In the genomic region with DNA sequence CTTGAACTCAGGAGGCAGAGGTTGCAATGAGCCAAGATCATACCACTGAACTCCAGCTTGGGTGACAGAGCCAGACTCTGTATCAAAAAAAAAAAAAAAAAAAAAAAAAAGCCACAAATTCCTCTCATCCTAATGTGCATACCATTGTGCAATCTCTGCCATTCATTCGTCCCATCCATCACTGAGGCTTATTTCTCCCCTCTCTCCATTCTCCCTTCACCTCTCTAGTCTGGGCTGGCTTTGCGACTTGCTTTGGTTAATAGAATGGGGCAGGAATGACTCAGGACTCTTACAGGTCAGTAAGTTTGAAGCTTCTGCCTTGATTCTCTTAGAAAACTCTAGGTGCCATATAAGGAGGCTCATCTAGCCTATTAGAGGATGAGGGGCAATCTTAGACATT, we compare ENCODE assay signal across 21 cellular contexts.
DNase-seq lines count a peak whose midpoint lies in the region; ATAC-seq and TF ChIP-seq lines count a peak whose summit lies in the region.
"Had no signal": no experiment of that assay in that cellular context is flagged by ENCODE, and none has a peak within 500 bp of the region (broad histone marks: within the 10 kb centered on the region; RNA-seq: fewer than 3 reads in every experiment).

No MANE protein-coding gene starts in this region.

- H3K4me2 ChIP-seq in smooth muscle cell: no peak overlapping the region

- H3K27me3 ChIP-seq in adipocyte (replicated peaks; ENCODE audit: control insufficient read depth, insufficient read depth, low read length): peaks cover 10% of the 10 kb centered on the region
- no peaks in the 10 kb centered on the region for H3K27me3 ChIP-seq in thyroid gland
- H3K27me3 ChIP-seq in smooth muscle cell (ENCODE audit: low read depth): no peaks in the 10 kb centered on the region
- H3K27me3 ChIP-seq: BE2C, body of pancreas, neutrophil had no signal

- ATAC-seq in GM19328 (IDR thresholded peaks at IDR 0.05; ENCODE audit: unreplicated experiment): no peak
- ATAC-seq in HG02885 (IDR thresholded peaks at IDR 0.05; ENCODE audit: poor library complexity, unreplicated experiment): no peak
- ATAC-seq: activated T-cell treated with anti-CD3 and anti-CD28 coated beads, Interleukin-2, amount 50 U/mL, for 4 hours; body of pancreas had no signal

- H3K36me3 ChIP-seq in adipocyte (ENCODE audit: control insufficient read depth, insufficient read depth, low read length, severe bottlenecking): no peaks in the 10 kb centered on the region
- H3K36me3 ChIP-seq in thyroid gland: no peaks in the 10 kb centered on the region
- H3K36me3 ChIP-seq in smooth muscle cell (ENCODE audit: low read depth): no peaks in the 10 kb centered on the region
- H3K36me3 ChIP-seq: BE2C, neutrophil had no signal

- TF ChIP-seq CTCF in thyroid gland (IDR thresholded peaks at IDR 0.05) (no peak), smooth muscle cell (IDR thresholded peaks at IDR 0.05; ENCODE audit: borderline replicate concordance, insufficient read depth, poor library complexity, severe bottlenecking) (no peak)

- H4K20me1 ChIP-seq in smooth muscle cell (ENCODE audit: low read depth): no peaks in the 10 kb centered on the region

- no peaks in the 10 kb centered on the region for H3K9me3 ChIP-seq in adipocyte (ENCODE audit: control insufficient read depth, low read length)
- no peaks in the 10 kb centered on the region for H3K9me3 ChIP-seq in thyroid gland
- no peaks in the 10 kb centered on the region for H3K9me3 ChIP-seq in smooth muscle cell (replicated peaks; ENCODE audit: low read depth)
- H3K9me3 ChIP-seq: BE2C, body of pancreas, neutrophil had no signal

- H3K4me1 ChIP-seq in adipocyte (ENCODE audit: control insufficient read depth, insufficient read depth, low read length) (peaks cover 8% of the 10 kb centered on the region), thyroid gland (peaks cover 0 to 4% of the 10 kb centered on the region in 2 donors), smooth muscle cell (ENCODE audit: low read depth) (no peaks in the 10 kb centered on the region)
- H3K4me1 ChIP-seq: BE2C had no signal

- DNase-seq in EH (ENCODE audit: low read depth) (peak; percentile 69), HCEC 1CT (peak; percentile 24), adipocyte (ENCODE audit: low read depth) (peak; percentile 42), iris pigment epithelial cell (ENCODE audit: low read depth) (peak; percentile 48), thyroid gland (no peak), smooth muscle cell (lab: John Stamatoyannopoulos, UW; ENCODE audit: unreplicated experiment) (no peak)
- DNase-seq: activated naive CD4-positive, alpha-beta T cell treated with anti-CD3 and anti-CD28 coated beads, Interleukin-2, amount 10 ng/mL, durations not matched to agents 7 days and 5 days; activated T-cell treated with anti-CD3 and anti-CD28 coated beads, Interleukin-2, amount 50 U/mL, for 4 hours; BE2C; body of pancreas; endodermal cell; immature natural killer cell; KG1; NCI-H1048; NCI-H2081; NCI-H510A treated with DMSO at 0.1 percent for 48 hours; RPMI8226; stimulated activated CD4-positive, alpha-beta T cell treated with anti-CD3 and anti-CD28 coated beads, Interleukin-12 subunit alpha, Interleukin-12 subunit beta, amount 100 ng/mL, for 4 hours had no signal

- H3K27ac ChIP-seq in thyroid gland (no peak overlapping the region), smooth muscle cell (ENCODE audit: low read depth) (no peak overlapping the region)
- H3K27ac ChIP-seq: body of pancreas, neutrophil had no signal

- H3F3A ChIP-seq in smooth muscle cell (ENCODE audit: low read depth): no peaks in the 10 kb centered on the region

- H3K9ac ChIP-seq in adipocyte (ENCODE audit: low read length) (no peak overlapping the region), smooth muscle cell (ENCODE audit: low read depth) (no peak overlapping the region)

- no peak for TF ChIP-seq POLR2A in thyroid gland (IDR thresholded peaks at IDR 0.05)

- no peaks in the 10 kb centered on the region for H3K79me2 ChIP-seq in smooth muscle cell (ENCODE audit: low read depth)

- 77 to 88% methylated on average over 2 of the region's 2 CpGs for WGBS in thyroid gland, 2 donors
- WGBS in smooth muscle cell (ENCODE audit: low lambda C conversion rate): 67% methylated on average over 2 of the region's 2 CpGs

- H3K4me3 ChIP-seq in adipocyte (ENCODE audit: low read length) (no peak overlapping the region), thyroid gland (replicated peaks in 1 of 3) (no peak overlapping the region), smooth muscle cell (no peak overlapping the region)
- H3K4me3 ChIP-seq: body of pancreas had no signal

- intact Hi-C loops in thyroid gland (cut with DNase I): no loop called here

- H2AFZ ChIP-seq in smooth muscle cell (ENCODE audit: low read depth): no peak overlapping the region

Comparison
In these comparisons a context has a peak if more than half of its experiments do, and no peak if none do; other contexts are left out.
1. DNase-seq: peak in EH (single experiment), HCEC 1CT (single experiment), adipocyte (single experiment) and iris pigment epithelial cell (single experiment); none in thyroid gland (0 of 2) and smooth muscle cell (single experiment).